ENCODE assay signal across 8 cellular contexts in genomic region chr6:138105446-138105845, GRCh38. TPM values are rescaled to one million over a fixed set of nuclear protein-coding genes. Genes with fewer than 3 reads are reported as not detected.
DNase-seq lines count a peak whose midpoint lies in the region; TF ChIP-seq lines count a peak whose summit lies in the region.
"Had no signal": no experiment of that assay in that cellular context is flagged by ENCODE, and none has a peak within 500 bp of the region (broad histone marks: within the 10 kb centered on the region; RNA-seq: fewer than 3 reads in every experiment).

No MANE protein-coding gene starts in this region.

- peak overlapping the region; percentile 66 for H3K4me3 ChIP-seq in NT2/D1 (ENCODE audit: insufficient read length, low read depth)
- peak overlapping the region; percentile 63 to 83 (median 72) for H3K4me3 ChIP-seq in fibroblast of lung (replicated peaks in 1 of 4; ENCODE audit: control extremely low read depth in 1 of 4, insufficient read depth in 1 of 4, low read depth in 3 of 4, low read length in 4 of 4)
- peak overlapping the region; percentile 69 for H3K4me3 ChIP-seq in retinal pigment epithelial cell (ENCODE audit: low read length)

- H3K79me2 ChIP-seq in fibroblast of lung (ENCODE audit: control insufficient read depth, insufficient read depth, low read length), result peaks cover 26% of the 10 kb centered on the region

- TF ChIP-seq CTCF in fibroblast of lung (conservative IDR thresholded peaks at IDR 0.05 in 1 of 2, IDR thresholded peaks at IDR 0.05 in 1 of 2; ENCODE audit: low read depth in 1 of 2, low read length in 2 of 2) (no peak), retinal pigment epithelial cell (conservative IDR thresholded peaks at IDR 0.05; ENCODE audit: low read depth, low read length) (no peak)

- H3K9ac ChIP-seq in NT2/D1 (ENCODE audit: insufficient read length, low read depth) (no peak overlapping the region), fibroblast of lung (ENCODE audit: insufficient read depth, low read length) (no peak overlapping the region)

- H3K27me3 ChIP-seq in NT2/D1 (ENCODE audit: insufficient read depth, insufficient read length), result peaks cover 17% of the 10 kb centered on the region
- H3K27me3 ChIP-seq in fibroblast of lung (ENCODE audit: control insufficient read depth, insufficient read depth, low read length), result no peaks in the 10 kb centered on the region

- H4K20me1 ChIP-seq in fibroblast of lung (ENCODE audit: control insufficient read depth, extremely low read depth, insufficient read depth, low read length), result no peaks in the 10 kb centered on the region

- H3K4me2 ChIP-seq in fibroblast of lung (ENCODE audit: extremely low read depth, insufficient read depth, low read length), result peak overlapping the region; percentile 79

- H3K4me1 ChIP-seq in NT2/D1 (ENCODE audit: insufficient read depth, insufficient read length) (no peaks in the 10 kb centered on the region), fibroblast of lung (ENCODE audit: control insufficient read depth, extremely low read depth, insufficient read depth, low read length) (peaks cover 8% of the 10 kb centered on the region)

- peak; percentile 51 for DNase-seq in HT-29 (ENCODE audit: low spot score)
- no peak for DNase-seq in NT2/D1 (ENCODE audit: low read depth, low spot score)
- DNase-seq in fibroblast of lung (ENCODE audit: low read depth in 2 of 2), result no peak
- no peak for DNase-seq in retinal pigment epithelial cell (ENCODE audit: low read depth)
- no peak for DNase-seq in dedifferentiated amniotic fluid mesenchymal stem cell (ENCODE audit: extremely low spot score)
- DNase-seq in nucleus accumbens (lab: John Stamatoyannopoulos, UW), result no peak
- no peak for DNase-seq in activated gamma-delta T cell (lab: John Stamatoyannopoulos, UW)
- DNase-seq: activated naive CD8-positive, alpha-beta T cell treated with anti-CD3 and anti-CD28 coated beads, Interleukin-2, amount 50 U/mL, for 24 hours had no signal

- H2AFZ ChIP-seq in fibroblast of lung (ENCODE audit: low read length), result no peak overlapping the region

- no peak overlapping the region for H3K27ac ChIP-seq in fibroblast of lung (ENCODE audit: insufficient read depth, low read length)

- no peaks in the 10 kb centered on the region for H3K9me3 ChIP-seq in NT2/D1 (ENCODE audit: insufficient read depth, low read length)
- no peaks in the 10 kb centered on the region for H3K9me3 ChIP-seq in fibroblast of lung (ENCODE audit: control insufficient read depth, insufficient read depth, low read depth, low read length)

- H3K36me3 ChIP-seq in NT2/D1 (ENCODE audit: insufficient read depth, insufficient read length, low read length) (peaks cover 25% of the 10 kb centered on the region), fibroblast of lung (ENCODE audit: control insufficient read depth, insufficient read depth, low read length) (no peaks in the 10 kb centered on the region)

RNA-seq across cellular contexts. Expression of gene PERP, which starts 1.8 kb away (rescaled TPM):
- 69.0 and 71.2 TPM in 2 replicates for total RNA-seq in HT-29 (2014; rRNA removed; shearing (Covaris generic))
- total RNA-seq in fibroblast of lung, result 12.8 and 39.3 TPM in 2 replicates
- polyA plus RNA-seq in fibroblast of lung, result 50.6 and 85.4 TPM in 2 replicates
- 72.3 and 119 TPM in 2 replicates for polyA plus RNA-seq in fibroblast of lung (2012)
- polyA minus RNA-seq in fibroblast of lung (ENCODE audit: low replicate concordance), result 49.7 and 76.9 TPM in 2 replicates

RNA-seq across cellular contexts. Expression of gene ARFGEF3, which starts 56.3 kb away (rescaled TPM):
- 8.7 and 10.0 TPM in 2 replicates for total RNA-seq in HT-29 (2014; rRNA removed; shearing (Covaris generic))
- under 0.01 TPM in 2 replicates for total RNA-seq in fibroblast of lung
- polyA plus RNA-seq in fibroblast of lung, result 0.14 and 0.23 TPM in 2 replicates
- 0.14 and 0.16 TPM in 2 replicates for polyA plus RNA-seq in fibroblast of lung (2012)
- 1.5 and 1.6 TPM in 2 replicates for polyA minus RNA-seq in fibroblast of lung (ENCODE audit: low replicate concordance)
